ENCODE assay signal across 1 cellular context in the genomic region with DNA sequence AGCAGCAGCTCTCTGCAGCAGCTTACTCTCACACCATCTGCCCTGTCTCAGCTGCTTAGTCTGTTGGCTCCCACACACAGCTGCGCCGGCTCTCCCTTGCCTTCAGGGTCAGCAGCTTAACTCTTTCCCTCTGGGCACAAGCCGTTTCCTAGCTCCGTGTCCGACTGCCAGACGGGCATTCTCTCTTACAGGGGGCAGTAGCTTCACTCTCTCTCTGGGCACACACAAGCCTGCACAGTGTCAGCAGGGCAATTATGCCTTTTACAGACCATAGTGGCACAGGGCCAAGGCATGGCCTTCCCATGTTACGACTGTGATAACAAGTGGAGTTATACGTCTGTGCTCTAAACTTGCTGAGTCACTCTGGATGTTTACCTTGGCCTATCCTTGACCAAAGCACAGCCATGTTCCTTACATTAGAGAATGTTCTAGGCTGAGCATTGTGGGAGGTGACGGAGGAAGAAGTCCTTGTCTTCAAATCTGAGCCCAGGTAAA.
A peak's percentile ranks its signal among the peaks of the same experiment; 100 is the strongest.
TF ChIP-seq lines count a peak whose summit lies in the region.

No MANE protein-coding gene starts in this region.

TF ChIP-seq in A549, 52 proteins besides CTCF, POLR2A, EP300 and RAD21 (continued from another document):
- TF ChIP-seq BHLHE40 (IDR thresholded peaks at IDR 0.05; ENCODE audit: low read depth, low read length) (no peak), NFE2L2 (conservative IDR thresholded peaks at IDR 0.05; ENCODE audit: low read length) (peak; percentile 80), PHF8 (IDR thresholded peaks at IDR 0.05; ENCODE audit: borderline replicate concordance, low read depth) (no peak), CEBPB (IDR thresholded peaks at IDR 0.05) (no peak), TFCP2L1 (CRISPR knock-in tag; IDR thresholded peaks at IDR 0.05) (no peak), HDAC2 (IDR thresholded peaks at IDR 0.05) (no peak), ESRRA (IDR thresholded peaks at IDR 0.05; ENCODE audit: borderline replicate concordance, low read length) (no peak), TP53 (CRISPR knock-in tag; IDR thresholded peaks at IDR 0.05) (no peak), JUN (IDR thresholded peaks at IDR 0.05) (no peak), HOXA7 (CRISPR knock-in tag; IDR thresholded peaks at IDR 0.05) (peak; percentile 73; the same call in 1 of the 2 replicates), EHMT2 (IDR thresholded peaks at IDR 0.05; ENCODE audit: low read depth) (no peak), EHF (CRISPR knock-in tag; IDR thresholded peaks at IDR 0.05) (peak; percentile 95), NR3C1 (IDR thresholded peaks at IDR 0.05) (no peak), FOSL2 (IDR thresholded peaks at IDR 0.05) (no peak), FOSL2 (CRISPR knock-in tag; IDR thresholded peaks at IDR 0.05) (no peak), POLR2AphosphoS2 (conservative IDR thresholded peaks at IDR 0.05; ENCODE audit: low read length) (no peak), RNF2 (IDR thresholded peaks at IDR 0.05; ENCODE audit: borderline replicate concordance, low read depth) (no peak), NPAS2 (CRISPR knock-in tag; IDR thresholded peaks at IDR 0.05; ENCODE audit: borderline replicate concordance) (peak; percentile 69; the same call in 1 of the 2 replicates), GATA3 (IDR thresholded peaks at IDR 0.05; ENCODE audit: borderline replicate concordance) (no peak), MAFK (IDR thresholded peaks at IDR 0.05; ENCODE audit: partially characterized antibody) (peak; percentile 86), SMC3 (IDR thresholded peaks at IDR 0.05) (no peak), KDM1A (IDR thresholded peaks at IDR 0.05; ENCODE audit: low read depth) (no peak)
- TF ChIP-seq, protein P1, sequence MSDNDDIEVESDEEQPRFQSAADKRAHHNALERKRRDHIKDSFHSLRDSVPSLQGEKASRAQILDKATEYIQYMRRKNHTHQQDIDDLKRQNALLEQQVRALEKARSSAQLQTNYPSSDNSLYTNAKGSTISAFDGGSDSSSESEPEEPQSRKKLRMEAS (IDR thresholded peaks at IDR 0.05), result no peak
- TF ChIP-seq, protein P2, sequence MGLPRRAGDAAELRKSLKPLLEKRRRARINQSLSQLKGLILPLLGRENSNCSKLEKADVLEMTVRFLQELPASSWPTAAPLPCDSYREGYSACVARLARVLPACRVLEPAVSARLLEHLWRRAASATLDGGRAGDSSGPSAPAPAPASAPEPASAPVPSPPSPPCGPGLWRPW (IDR thresholded peaks at IDR 0.05), result no peak
- TF ChIP-seq, protein P3, sequence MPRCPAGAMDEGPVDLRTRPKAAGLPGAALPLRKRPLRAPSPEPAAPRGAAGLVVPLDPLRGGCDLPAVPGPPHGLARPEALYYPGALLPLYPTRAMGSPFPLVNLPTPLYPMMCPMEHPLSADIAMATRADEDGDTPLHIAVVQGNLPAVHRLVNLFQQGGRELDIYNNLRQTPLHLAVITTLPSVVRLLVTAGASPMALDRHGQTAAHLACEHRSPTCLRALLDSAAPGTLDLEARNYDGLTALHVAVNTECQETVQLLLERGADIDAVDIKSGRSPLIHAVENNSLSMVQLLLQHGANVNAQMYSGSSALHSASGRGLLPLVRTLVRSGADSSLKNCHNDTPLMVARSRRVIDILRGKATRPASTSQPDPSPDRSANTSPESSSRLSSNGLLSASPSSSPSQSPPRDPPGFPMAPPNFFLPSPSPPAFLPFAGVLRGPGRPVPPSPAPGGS (IDR thresholded peaks at IDR 0.05), result no peak
